17 cellular contexts compared by ENCODE assay signal in the genomic region with DNA sequence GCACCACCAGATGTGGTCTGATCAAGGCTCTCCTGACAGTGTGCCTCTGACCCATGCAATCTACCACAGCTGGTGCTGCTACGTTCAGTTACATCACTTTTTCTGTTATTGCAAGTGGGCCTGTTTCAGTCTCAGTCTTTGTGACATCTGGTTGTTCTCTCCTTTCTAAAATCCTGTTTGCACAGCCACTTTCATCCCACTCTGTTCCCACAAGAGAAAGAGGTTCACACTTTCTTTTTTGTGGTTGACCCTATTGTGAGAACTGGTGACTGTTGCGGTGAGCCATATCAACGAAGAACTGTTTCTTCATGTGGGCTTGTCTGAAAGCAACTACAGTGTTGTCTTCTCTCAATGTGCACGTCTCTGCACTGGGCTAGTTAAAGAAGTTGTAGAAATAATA.
DNase-seq lines count a peak whose midpoint lies in the region; ATAC-seq lines count a peak whose summit lies in the region.
"Had no signal": no experiment of that assay in that cellular context is flagged by ENCODE, and none has a peak within 500 bp of the region (broad histone marks: within the 10 kb centered on the region; RNA-seq: fewer than 3 reads in every experiment).

No MANE protein-coding gene starts in this region.

- H4K8ac ChIP-seq in trophoblast cell (ENCODE audit: low read depth, low read length): no peak overlapping the region

- H3K9me3 ChIP-seq in BLaER1 (no peaks in the 10 kb centered on the region), trophoblast cell (ENCODE audit: insufficient read depth, low read depth, low read length) (no peaks in the 10 kb centered on the region)
- no peaks in the 10 kb centered on the region for H3K9me3 ChIP-seq in CD4-positive, alpha-beta memory T cell (ENCODE audit: control insufficient read depth in 1 of 2, low read length in 2 of 2)
- H3K9me3 ChIP-seq: colonic mucosa, esophagus squamous epithelium had no signal

- H3K27ac ChIP-seq in BLaER1: peak overlapping the region; percentile 52
- no peak overlapping the region for H3K27ac ChIP-seq in trophoblast cell (ENCODE audit: low read depth, low read length)
- H3K27ac ChIP-seq in CD4-positive, alpha-beta memory T cell (ENCODE audit: low read depth, low read length): no peak overlapping the region
- H3K27ac ChIP-seq: colonic mucosa, esophagus squamous epithelium, GM23248, hepatocyte had no signal

- H3K14ac ChIP-seq in trophoblast cell (ENCODE audit: low read length): no peak overlapping the region

- no peak overlapping the region for H3K4me3 Mint-ChIP-seq in activated T-helper 2 cell treated with anti-CD3 and anti-CD28 coated beads, Interferon-gamma antibody, Interleukin-2, Interleukin-4, amounts not matched to agents 10 μg/mL and 5 μg/mL and 100 μg/mL, durations not matched to agents 14 hours and 24 hours and 36 hours (ENCODE audit: low read depth)
- no peak overlapping the region for H3K4me3 Mint-ChIP-seq in CD4-positive, alpha-beta memory T cell
- H3K4me3 Mint-ChIP-seq: T-helper 17 cell had no signal

- no peak overlapping the region for H3K27ac Mint-ChIP-seq in activated T-helper 2 cell treated with anti-CD3 and anti-CD28 coated beads, Interferon-gamma antibody, Interleukin-2, Interleukin-4, amounts not matched to agents 10 μg/mL and 5 μg/mL and 100 μg/mL, durations not matched to agents 14 hours and 24 hours and 36 hours
- H3K27ac Mint-ChIP-seq in CD4-positive, alpha-beta memory T cell: no peak overlapping the region
- H3K27ac Mint-ChIP-seq: T-helper 17 cell had no signal

- ATAC-seq in GM18870 (IDR thresholded peaks at IDR 0.05; ENCODE audit: unreplicated experiment) (peak; percentile 82), HG03565 (IDR thresholded peaks at IDR 0.05; ENCODE audit: unreplicated experiment) (peak; percentile 79)
- ATAC-seq: left lobe of liver, T-helper 17 cell had no signal

- H2AFZ ChIP-seq in trophoblast cell (ENCODE audit: insufficient read depth, low read length, poor library complexity): no peak overlapping the region
- H2AFZ ChIP-seq: GM23248, hepatocyte had no signal

- no peak overlapping the region for H2AK5ac ChIP-seq in trophoblast cell (ENCODE audit: low read length)

- no peak overlapping the region for H3K4me3 ChIP-seq in BLaER1
- H3K4me3 ChIP-seq in trophoblast cell (ENCODE audit: low read depth, low read length): no peak overlapping the region
- H3K4me3 ChIP-seq in CD4-positive, alpha-beta memory T cell (ENCODE audit: low read length in 2 of 2): no peak overlapping the region
- H3K4me3 ChIP-seq: colonic mucosa, esophagus squamous epithelium, GM23248, hepatocyte had no signal

- H3K9ac ChIP-seq in BLaER1 (no peak overlapping the region), trophoblast cell (ENCODE audit: low read length) (no peak overlapping the region)
- H3K9ac ChIP-seq: GM23248 had no signal

- H3K4me2 ChIP-seq in BLaER1: peak overlapping the region; percentile 56
- H3K4me2 ChIP-seq in trophoblast cell (ENCODE audit: low read length): no peak overlapping the region
- H3K4me2 ChIP-seq: hepatocyte had no signal

- H3K79me2 ChIP-seq in trophoblast cell (ENCODE audit: control insufficient read depth, insufficient read depth, low read length, poor library complexity): no peaks in the 10 kb centered on the region
- H3K79me2 ChIP-seq: hepatocyte had no signal

- peaks cover 3% of the 10 kb centered on the region for H3K27me3 Mint-ChIP-seq in activated T-helper 2 cell treated with anti-CD3 and anti-CD28 coated beads, Interferon-gamma antibody, Interleukin-2, Interleukin-4, amounts not matched to agents 10 μg/mL and 5 μg/mL and 100 μg/mL, durations not matched to agents 14 hours and 24 hours and 36 hours (ENCODE audit: low read depth)
- no peaks in the 10 kb centered on the region for H3K27me3 Mint-ChIP-seq in CD4-positive, alpha-beta memory T cell
- H3K27me3 Mint-ChIP-seq: T-helper 17 cell had no signal

- CTCF ChIA-PET in CD4-positive, alpha-beta memory T cell (lab: Charles Lee; ENCODE audit: partially characterized antibody): no interaction called here

- no peaks in the 10 kb centered on the region for H3K36me3 Mint-ChIP-seq in activated T-helper 2 cell treated with anti-CD3 and anti-CD28 coated beads, Interferon-gamma antibody, Interleukin-2, Interleukin-4, amounts not matched to agents 10 μg/mL and 5 μg/mL and 100 μg/mL, durations not matched to agents 14 hours and 24 hours and 36 hours (ENCODE audit: low read depth)
- no peaks in the 10 kb centered on the region for H3K36me3 Mint-ChIP-seq in CD4-positive, alpha-beta memory T cell

- no peak overlapping the region for H3K23ac ChIP-seq in trophoblast cell (ENCODE audit: low read length)

- no peak overlapping the region for H3K18ac ChIP-seq in trophoblast cell (ENCODE audit: low read length)

- intact Hi-C loops in activated T-helper 2 cell treated with anti-CD3 and anti-CD28 coated beads, Interferon-gamma antibody, Interleukin-2, Interleukin-4, amounts not matched to agents 10 μg/mL and 5 μg/mL and 100 μg/mL, durations not matched to agents 14 hours and 24 hours and 36 hours (cut with micrococcal nuclease): no loop called here
- intact Hi-C loops in CD4-positive, alpha-beta memory T cell (cut with micrococcal nuclease): no loop called here

- no peaks in the 10 kb centered on the region for H3K27me3 ChIP-seq in BLaER1
- no peaks in the 10 kb centered on the region for H3K27me3 ChIP-seq in trophoblast cell (ENCODE audit: insufficient read depth, low read length)
- no peaks in the 10 kb centered on the region for H3K27me3 ChIP-seq in CD4-positive, alpha-beta memory T cell (ENCODE audit: insufficient read depth, low read length)
- H3K27me3 ChIP-seq: colonic mucosa, esophagus squamous epithelium, hepatocyte had no signal

- H2BK120ac ChIP-seq in trophoblast cell (ENCODE audit: insufficient read depth, low read length, poor library complexity): no peak overlapping the region

- no peak overlapping the region for H3K4ac ChIP-seq in trophoblast cell (ENCODE audit: low read depth, low read length)

- DNase-seq in activated T-helper 2 cell treated with anti-CD3 and anti-CD28 coated beads, Interferon-gamma antibody, Interleukin-2, Interleukin-4, amounts not matched to agents 10 μg/mL and 5 μg/mL and 100 μg/mL, durations not matched to agents 14 hours and 24 hours and 36 hours (ENCODE audit: low spot score): peak; percentile 8
- DNase-seq in trophoblast cell (no peak), AG20443 (ENCODE audit: low spot score) (no peak), islet precursor cell (no peak)
- no peak for DNase-seq in CD4-positive, alpha-beta memory T cell
- DNase-seq: colonic mucosa, DMS79 treated with DMSO at 0.1 percent for 48 hours, esophagus squamous epithelium, GM23248, NCI-H1092, NCI-H345, T-helper 17 cell had no signal

- POLR2A ChIA-PET in CD4-positive, alpha-beta memory T cell (lab: Charles Lee; ENCODE audit: partially characterized antibody): no interaction called here

- H4K91ac ChIP-seq in trophoblast cell (ENCODE audit: low read depth, low read length): no peak overlapping the region

- no peaks in the 10 kb centered on the region for H3K9me3 Mint-ChIP-seq in activated T-helper 2 cell treated with anti-CD3 and anti-CD28 coated beads, Interferon-gamma antibody, Interleukin-2, Interleukin-4, amounts not matched to agents 10 μg/mL and 5 μg/mL and 100 μg/mL, durations not matched to agents 14 hours and 24 hours and 36 hours
- H3K9me3 Mint-ChIP-seq in CD4-positive, alpha-beta memory T cell: peaks cover 4 to 14% (median 11%) of the 10 kb centered on the region in 8 donors

- H3K4me1 ChIP-seq in BLaER1 (peaks cover 31% of the 10 kb centered on the region), trophoblast cell (ENCODE audit: control insufficient read depth in 1 of 2, insufficient read depth in 2 of 2, low read length in 2 of 2) (no peaks in the 10 kb centered on the region)
- H3K4me1 ChIP-seq in CD4-positive, alpha-beta memory T cell (ENCODE audit: insufficient read depth, low read length): no peaks in the 10 kb centered on the region
- H3K4me1 ChIP-seq: colonic mucosa, esophagus squamous epithelium had no signal

- H3K36me3 ChIP-seq in BLaER1: no peaks in the 10 kb centered on the region
- H3K36me3 ChIP-seq in trophoblast cell (ENCODE audit: control insufficient read depth in 1 of 2, insufficient read depth in 2 of 2, low read length in 2 of 2): no peaks in the 10 kb centered on the region
- no peaks in the 10 kb centered on the region for H3K36me3 ChIP-seq in CD4-positive, alpha-beta memory T cell (ENCODE audit: insufficient read depth, low read length)
- H3K36me3 ChIP-seq: colonic mucosa, esophagus squamous epithelium had no signal

- no peaks in the 10 kb centered on the region for H4K20me1 ChIP-seq in BLaER1

- H3K79me1 ChIP-seq in trophoblast cell (ENCODE audit: low read length): no peaks in the 10 kb centered on the region

- H2BK5ac ChIP-seq in trophoblast cell (ENCODE audit: low read depth, low read length, poor library complexity): no peak overlapping the region

- no peak overlapping the region for H4K12ac ChIP-seq in trophoblast cell (ENCODE audit: low read depth, low read length)

- H3K4me1 Mint-ChIP-seq in activated T-helper 2 cell treated with anti-CD3 and anti-CD28 coated beads, Interferon-gamma antibody, Interleukin-2, Interleukin-4, amounts not matched to agents 10 μg/mL and 5 μg/mL and 100 μg/mL, durations not matched to agents 14 hours and 24 hours and 36 hours (ENCODE audit: low read depth): peaks cover 6% of the 10 kb centered on the region
- H3K4me1 Mint-ChIP-seq in CD4-positive, alpha-beta memory T cell: no peaks in the 10 kb centered on the region
- H3K4me1 Mint-ChIP-seq: T-helper 17 cell had no signal

- H2BK12ac ChIP-seq in trophoblast cell (ENCODE audit: low read length): no peak overlapping the region

- WGBS in trophoblast cell (ENCODE audit: extremely low coverage, insufficient coverage, insufficient read length): no CpG with 5 or more reads among the region's 4 CpGs
